12 cellular contexts compared by ENCODE assay signal in the genomic region with DNA sequence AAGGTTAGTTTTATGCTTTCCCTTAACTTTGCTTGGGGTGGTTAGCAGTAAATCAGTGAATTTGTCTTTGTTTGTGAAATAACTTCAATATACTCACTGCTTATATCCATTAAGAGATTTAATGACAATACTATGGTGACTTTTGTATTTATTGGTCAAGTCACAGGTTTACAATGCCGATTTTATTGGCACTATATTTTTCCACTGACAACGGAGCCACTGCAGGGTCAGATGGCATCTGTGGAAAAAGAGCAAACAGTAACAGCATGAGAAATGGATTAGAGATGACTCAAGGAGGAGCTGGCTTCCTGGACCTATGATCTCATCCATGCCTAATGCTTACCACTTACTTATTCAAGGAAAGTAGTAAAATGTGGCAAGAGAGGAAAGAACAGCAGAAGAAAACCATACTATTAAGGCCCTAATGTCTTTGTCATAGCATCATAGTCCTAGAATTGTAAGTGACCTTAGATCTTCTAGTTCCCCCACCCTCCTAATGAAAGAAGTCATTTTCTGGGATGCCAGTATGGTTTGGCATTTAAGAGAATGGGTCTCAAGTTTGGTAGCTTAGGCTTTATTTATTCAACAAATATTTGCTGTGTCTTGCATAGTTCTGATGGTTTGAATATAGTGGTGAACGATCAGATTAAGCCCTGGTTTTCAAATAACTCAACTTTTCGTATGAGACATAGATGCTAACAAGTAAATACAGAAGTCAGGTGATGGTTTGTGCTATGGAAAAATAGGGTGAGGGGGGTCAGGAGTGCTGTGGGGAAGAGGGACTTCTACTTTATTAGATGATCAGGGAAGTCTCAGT. TPM values are rescaled to one million over a fixed set of nuclear protein-coding genes. Genes with fewer than 3 reads are reported as not detected.
DNase-seq lines count a peak whose midpoint lies in the region; ATAC-seq and TF ChIP-seq lines count a peak whose summit lies in the region.
"Had no signal": no experiment of that assay in that cellular context is flagged by ENCODE, and none has a peak within 500 bp of the region (broad histone marks: within the 10 kb centered on the region; RNA-seq: fewer than 3 reads in every experiment).

No MANE protein-coding gene starts in this region.

- H3K4me3 ChIP-seq in PC-9 (no peak overlapping the region), rectal smooth muscle tissue (ENCODE audit: low read length) (no peak overlapping the region)
- H3K4me3 ChIP-seq: adrenal gland had no signal

- H4K20me1 ChIP-seq in PC-9 (ENCODE audit: insufficient read depth) = no peaks in the 10 kb centered on the region

- H3K4me1 ChIP-seq in PC-9 (replicated peaks; ENCODE audit: insufficient read depth) (peaks cover 13% of the 10 kb centered on the region), rectal smooth muscle tissue (ENCODE audit: control insufficient read depth, insufficient read depth, low read length) (peaks cover 2% of the 10 kb centered on the region)
- H3K4me1 ChIP-seq: adrenal gland had no signal

- H3K27me3 ChIP-seq in PC-9 (ENCODE audit: insufficient read depth, low read depth) (no peaks in the 10 kb centered on the region), rectal smooth muscle tissue (ENCODE audit: control insufficient read depth, insufficient read depth, low read length) (no peaks in the 10 kb centered on the region)
- H3K27me3 ChIP-seq: adrenal gland had no signal

- no peak overlapping the region for H3K9ac ChIP-seq in rectal smooth muscle tissue (ENCODE audit: low read length)

- H3K27ac ChIP-seq in PC-9 (peak overlapping the region; percentile 9), epithelial cell of prostate (peak overlapping the region; percentile 76), rectal smooth muscle tissue (ENCODE audit: low read depth, low read length) (peak overlapping the region; percentile 57)
- H3K27ac ChIP-seq: adrenal gland had no signal

- H3K9me2 ChIP-seq in PC-9 (ENCODE audit: insufficient read depth) = no peaks in the 10 kb centered on the region

- no peaks in the 10 kb centered on the region; the same call in 1 of the 2 replicates for H3K9me3 ChIP-seq in PC-9 (ENCODE audit: insufficient read depth, low read depth)
- H3K9me3 ChIP-seq: adrenal gland had no signal

- no TSS peak for BruUV-seq in PC-9 (replicated peaks; lab: Mats Ljungman, UMichigan)

- ATAC-seq in HG02798 (IDR thresholded peaks at IDR 0.05; ENCODE audit: poor library complexity, unreplicated experiment) (no peak), HG02588 (IDR thresholded peaks at IDR 0.05; ENCODE audit: unreplicated experiment) (no peak)

- H2AFZ ChIP-seq in PC-9 = no peak overlapping the region

- H3F3A ChIP-seq in PC-9 (ENCODE audit: insufficient read depth, low read depth) = peaks cover 11% of the 10 kb centered on the region; the same call in 1 of the 2 replicates

- DNase-seq in EL = peak; percentile 96
- DNase-seq in PC-9 = peak in 1 of 2 experiments; percentile 79
- peak; percentile 71 for DNase-seq in epithelial cell of prostate (ENCODE audit: low read depth, low spot score)
- DNase-seq in SIG-M5 treated with dmso at 0.1 percent for 504 hours (lab: John Stamatoyannopoulos, UW; ENCODE audit: unreplicated experiment) = no peak
- DNase-seq in activated T-cell treated with anti-CD3 and anti-CD28 coated beads, Interleukin-2, amount 50 U/mL, for 48 hours = no peak
- DNase-seq: NCI-H2107, retina, substantia nigra had no signal

- CTCF ChIA-PET in PC-9 (lab: Charles Lee) = interaction anchor here (0.5 kb wide), 1 partner anchor 98 kb away, joined by 3 read pairs; no protein-coding TSS in a partner anchor

- POLR2A ChIA-PET in PC-9 (lab: Charles Lee; ENCODE audit: unreplicated experiment) = no interaction called here

- intact Hi-C loops in PC-9 (cut with micrococcal nuclease; ENCODE audit: unreplicated experiment) = no loop called here

- peaks cover 6% of the 10 kb centered on the region; the same call in 1 of the 2 replicates for H3K79me2 ChIP-seq in PC-9 (ENCODE audit: low read depth)

- TF ChIP-seq CTCF in PC-9 (conservative IDR thresholded peaks at IDR 0.05) = no peak

- H3K4me2 ChIP-seq in PC-9 = peak overlapping the region; percentile 20; the same call in 1 of the 2 replicates

- H3K36me3 ChIP-seq in PC-9 (ENCODE audit: low read depth) = peaks cover 18% of the 10 kb centered on the region; the same call in 1 of the 2 replicates
- no peaks in the 10 kb centered on the region for H3K36me3 ChIP-seq in rectal smooth muscle tissue (ENCODE audit: control insufficient read depth, insufficient read depth, low read length)
- H3K36me3 ChIP-seq: adrenal gland had no signal

RNA-seq across cellular contexts. Expression of a gene that starts 18.5 kb away (rescaled TPM):
- total RNA-seq in PC-9 (2021) = 26.2 and 34.5 TPM in 2 replicates

Comparison
In these comparisons a context has a peak if more than half of its experiments do, and no peak if none do; other contexts are left out.
1. DNase-seq: peak in EL (single experiment) and epithelial cell of prostate (single experiment); none in SIG-M5 treated with dmso at 0.1 percent for 504 hours (single experiment) and activated T-cell treated with anti-CD3 and anti-CD28 coated beads, Interleukin-2, amount 50 U/mL, for 48 hours (0 of 2).
2. H3K27ac ChIP-seq: peak in every context shown above with its lines; median percentile 76 in epithelial cell of prostate; 57 in rectal smooth muscle tissue; 9 in PC-9.